18 cellular contexts compared by ENCODE assay signal in the genomic region with DNA sequence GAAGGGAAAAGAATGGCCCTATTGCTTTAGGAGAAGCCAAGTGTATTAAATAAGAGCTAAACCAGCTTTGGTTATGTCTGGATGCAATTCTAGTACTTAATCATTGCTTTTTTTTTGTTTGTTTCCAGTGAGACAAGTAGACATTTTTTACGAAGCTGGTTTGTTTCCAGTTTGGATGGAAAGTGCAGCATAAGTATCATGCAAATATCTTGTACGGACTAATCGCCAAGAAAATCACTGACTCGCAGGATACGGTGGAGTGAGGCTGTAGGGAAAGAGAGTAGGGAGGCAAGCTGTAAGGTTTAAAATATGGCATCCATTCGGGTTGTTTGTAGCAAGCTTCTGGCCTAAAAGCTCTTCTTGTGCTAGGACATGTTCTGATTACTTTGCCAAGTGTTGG.
"Had no signal": no experiment of that assay in that cellular context is flagged by ENCODE, and none has a peak within 500 bp of the region (broad histone marks: within the 10 kb centered on the region; RNA-seq: fewer than 3 reads in every experiment).

No MANE protein-coding gene starts in this region.

- H3K27me3 ChIP-seq: ascending aorta, colonic mucosa, suprapubic skin, upper lobe of left lung had no signal

- H3K4me1 Mint-ChIP-seq: activated CD4-positive, alpha-beta T cell treated with anti-CD3 and anti-CD28 coated beads, Interleukin-2, amount 10 ng/mL, durations not matched to agents 24 days and 14 days; central memory CD8-positive, alpha-beta T cell had no signal

- H3K4me3 ChIP-seq: ascending aorta, colonic mucosa, lower lobe of right lung, suprapubic skin, upper lobe of left lung had no signal

- H3K27ac Mint-ChIP-seq: activated CD4-positive, alpha-beta T cell treated with anti-CD3 and anti-CD28 coated beads, Interleukin-2, amount 10 ng/mL, durations not matched to agents 24 days and 14 days; activated CD8-positive, alpha-beta T cell treated with anti-CD3 and anti-CD28 coated beads, Interleukin-2, amount 10 ng/mL, durations not matched to agents 7 days and 5 days; activated naive CD4-positive, alpha-beta T cell treated with anti-CD3 and anti-CD28 coated beads for 36 hours; natural killer cell treated with Interleukin-12 subunit alpha and Interleukin-12 subunit beta and Interleukin-15 and Interleukin-18, amount 100 ng/mL, for 72 hours had no signal

- H3K4me3 Mint-ChIP-seq: activated CD4-positive, alpha-beta T cell treated with anti-CD3 and anti-CD28 coated beads, Interleukin-2, amount 10 ng/mL, durations not matched to agents 24 days and 14 days; activated CD8-positive, alpha-beta T cell treated with anti-CD3 and anti-CD28 coated beads, Interleukin-2, amount 10 ng/mL, durations not matched to agents 7 days and 5 days; activated naive CD4-positive, alpha-beta T cell treated with anti-CD3 and anti-CD28 coated beads for 36 hours; activated T-cell treated with anti-CD3 and anti-CD28 coated beads, Interleukin-2, amount 50 U/mL, for 4 hours; central memory CD8-positive, alpha-beta T cell; natural killer cell treated with Interleukin-12 subunit alpha and Interleukin-12 subunit beta and Interleukin-15 and Interleukin-18, amount 100 ng/mL, for 72 hours had no signal

- H3K9me3 ChIP-seq: ascending aorta, colonic mucosa, lower lobe of right lung, suprapubic skin, upper lobe of left lung had no signal

- H3K36me3 Mint-ChIP-seq: natural killer cell treated with Interleukin-12 subunit alpha and Interleukin-12 subunit beta and Interleukin-15 and Interleukin-18, amount 100 ng/mL, for 72 hours had no signal

- H3K9me3 Mint-ChIP-seq: activated CD4-positive, alpha-beta T cell treated with anti-CD3 and anti-CD28 coated beads, Interleukin-2, amount 10 ng/mL, durations not matched to agents 24 days and 14 days; activated T-cell treated with anti-CD3 and anti-CD28 coated beads, Interleukin-2, amount 50 U/mL, for 4 hours; natural killer cell treated with Interleukin-12 subunit alpha and Interleukin-12 subunit beta and Interleukin-15 and Interleukin-18, amount 100 ng/mL, for 72 hours had no signal

- DNase-seq: activated CD4-positive, alpha-beta T cell treated with anti-CD3 and anti-CD28 coated beads, Interleukin-2, amount 10 ng/mL, durations not matched to agents 24 days and 14 days; activated CD8-positive, alpha-beta T cell treated with anti-CD3 and anti-CD28 coated beads, Interleukin-2, amount 10 ng/mL, durations not matched to agents 7 days and 5 days; activated naive CD4-positive, alpha-beta T cell treated with anti-CD3 and anti-CD28 coated beads for 36 hours; activated T-cell treated with anti-CD3 and anti-CD28 coated beads, Interleukin-2, amount 50 U/mL, for 4 hours; colonic mucosa; erythroblast; hippocampal formation; lower lobe of right lung; nucleus accumbens; posterior cingulate gyrus; stimulated activated naive CD8-positive, alpha-beta T cell treated with anti-CD3 and anti-CD28 coated beads, Interleukin-15, Interleukin-2, amounts not matched to agents 100 U/mL and 50 U/mL, for 24 hours; T1000; upper lobe of left lung had no signal

- H3K27ac ChIP-seq: ascending aorta, colonic mucosa, lower lobe of right lung, suprapubic skin, upper lobe of left lung had no signal

- H3K36me3 ChIP-seq: ascending aorta, colonic mucosa, lower lobe of right lung, suprapubic skin, upper lobe of left lung had no signal

- FAIRE-seq: islet of Langerhans had no signal

- H3K27me3 Mint-ChIP-seq: activated CD4-positive, alpha-beta T cell treated with anti-CD3 and anti-CD28 coated beads, Interleukin-2, amount 10 ng/mL, durations not matched to agents 24 days and 14 days; central memory CD8-positive, alpha-beta T cell had no signal

- ATAC-seq: activated CD8-positive, alpha-beta T cell treated with anti-CD3 and anti-CD28 coated beads, Interleukin-2, amount 10 ng/mL, durations not matched to agents 7 days and 5 days; activated T-cell treated with anti-CD3 and anti-CD28 coated beads, Interleukin-2, amount 50 U/mL, for 4 hours; lower lobe of right lung; natural killer cell treated with Interleukin-12 subunit alpha and Interleukin-12 subunit beta and Interleukin-15 and Interleukin-18, amount 100 ng/mL, for 72 hours; stimulated activated naive CD8-positive, alpha-beta T cell treated with anti-CD3 and anti-CD28 coated beads, Interleukin-15, Interleukin-2, amounts not matched to agents 100 U/mL and 50 U/mL, for 24 hours had no signal

- H3K4me1 ChIP-seq: colonic mucosa, lower lobe of right lung, upper lobe of left lung had no signal
